In the genomic region with DNA sequence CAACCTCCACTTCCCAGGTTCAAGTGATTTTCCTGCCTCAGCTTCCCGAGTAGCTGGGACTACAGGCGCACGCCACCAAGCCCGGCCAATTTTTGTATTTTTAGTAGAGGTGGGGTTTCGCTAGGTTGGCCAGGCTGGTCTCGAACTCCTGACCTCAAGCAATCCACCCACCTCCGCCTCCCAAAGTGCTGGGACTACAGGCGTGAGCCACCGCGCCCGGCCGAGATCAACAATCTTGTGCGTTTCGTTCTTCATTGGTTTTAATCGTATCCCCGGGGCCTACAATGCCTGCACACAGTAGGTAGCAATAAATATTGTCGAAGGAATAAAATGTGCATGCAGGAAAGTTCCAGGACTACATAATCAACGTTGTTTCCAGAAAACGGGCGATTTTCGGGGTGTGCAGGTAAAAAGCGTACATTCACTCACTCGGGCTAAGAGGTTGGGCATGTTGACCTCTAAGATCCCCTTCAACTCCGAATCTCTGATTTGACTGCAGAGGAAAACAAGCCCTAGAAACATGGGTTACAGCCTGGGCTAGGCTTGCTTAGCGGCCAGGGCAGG, we compare ENCODE assay signal across 8 cellular contexts. TPM values are rescaled to one million over a fixed set of nuclear protein-coding genes. Genes with fewer than 3 reads are reported as not detected.
DNase-seq lines count a peak whose midpoint lies in the region; ATAC-seq and TF ChIP-seq lines count a peak whose summit lies in the region.

No MANE protein-coding gene starts in this region.

- H3K4me3 Mint-ChIP-seq in Calu3 (ENCODE audit: low read depth, unreplicated experiment) = peak overlapping the region; percentile 84

- H3K9me3 ChIP-seq in SJCRH30 (replicated peaks) = no peaks in the 10 kb centered on the region
- no peaks in the 10 kb centered on the region for H3K9me3 ChIP-seq in esophagus squamous epithelium
- no peaks in the 10 kb centered on the region for H3K9me3 ChIP-seq in trophoblast cell (ENCODE audit: insufficient read depth, low read depth, low read length)

- no peak overlapping the region for H2BK12ac ChIP-seq in trophoblast cell (ENCODE audit: low read length)

- no peaks in the 10 kb centered on the region for H3K27me3 ChIP-seq in SJCRH30
- H3K27me3 ChIP-seq in esophagus squamous epithelium = no peaks in the 10 kb centered on the region
- H3K27me3 ChIP-seq in trophoblast cell (ENCODE audit: insufficient read depth, low read length) = no peaks in the 10 kb centered on the region

- H3K4me1 Mint-ChIP-seq in Calu3 (ENCODE audit: low read depth, unreplicated experiment) = peaks cover 17% of the 10 kb centered on the region

- peak overlapping the region; percentile 95 for H4K8ac ChIP-seq in trophoblast cell (ENCODE audit: low read depth, low read length)

- intact Hi-C loops in Calu3 (cut with micrococcal nuclease; ENCODE audit: unreplicated experiment) (no loop called here), esophagus squamous epithelium (cut with DNase I) (loop anchor here (5.0 kb wide), 1 partner anchor 104 kb away; no protein-coding TSS in a partner anchor)

- no peak for DNase-seq in Calu3
- no peak for DNase-seq in SJCRH30
- DNase-seq in esophagus squamous epithelium (lab: John Stamatoyannopoulos, UW) = no peak
- DNase-seq in trophoblast cell = no peak
- no peak for DNase-seq in effector CD4-positive, alpha-beta T cell
- no peak for DNase-seq in NCI-H1105 (lab: John Stamatoyannopoulos, UW)
- DNase-seq in occipital lobe (lab: John Stamatoyannopoulos, UW) = no peak

- ATAC-seq in HG02840 (IDR thresholded peaks at IDR 0.05; ENCODE audit: low FRiP score, unreplicated experiment) = no peak

- TF ChIP-seq CTCF in Calu3 (IDR thresholded peaks at IDR 0.05; ENCODE audit: unreplicated experiment) (no peak), esophagus squamous epithelium (IDR thresholded peaks at IDR 0.05) (no peak)

- H4K12ac ChIP-seq in trophoblast cell (ENCODE audit: low read depth, low read length) = peak overlapping the region; percentile 84

- H3K79me1 ChIP-seq in trophoblast cell (ENCODE audit: low read length) = peaks cover 18% of the 10 kb centered on the region

- H3K27ac ChIP-seq in SJCRH30 (peak overlapping the region; percentile 65), esophagus squamous epithelium (peak overlapping the region; percentile 92 to 98 (median 96)), trophoblast cell (ENCODE audit: low read depth, low read length) (peak overlapping the region; percentile 59)

- H3K18ac ChIP-seq in trophoblast cell (ENCODE audit: low read length) = peak overlapping the region; percentile 64

- peak overlapping the region; percentile 89 for H3K9ac ChIP-seq in trophoblast cell (ENCODE audit: low read length)

- 53 to 70% methylated on average over 23 to 24 of the region's 25 CpGs for WGBS in esophagus squamous epithelium, 2 donors
- no CpG with 5 or more reads among the region's 25 CpGs for WGBS in trophoblast cell (ENCODE audit: extremely low coverage, insufficient coverage, insufficient read length)

- peak overlapping the region; percentile 84 for H3K14ac ChIP-seq in trophoblast cell (ENCODE audit: low read length)

- TF ChIP-seq POLR2A in esophagus squamous epithelium (IDR thresholded peaks at IDR 0.05) = no peak

- H2AK5ac ChIP-seq in trophoblast cell (ENCODE audit: low read length) = peak overlapping the region; percentile 4

- BruUV-seq in Calu3 (replicated peaks; lab: Mats Ljungman, UMichigan) = no TSS peak

- H3K9me3 Mint-ChIP-seq in Calu3 (ENCODE audit: low read depth, unreplicated experiment) = no peaks in the 10 kb centered on the region

- H3K4me3 ChIP-seq in SJCRH30 (peak overlapping the region; percentile 68), esophagus squamous epithelium (peak overlapping the region; percentile 58 to 83 (median 70)), trophoblast cell (ENCODE audit: low read depth, low read length) (peak overlapping the region; percentile 76)

- peak overlapping the region; percentile 34 for H2BK5ac ChIP-seq in trophoblast cell (ENCODE audit: low read depth, low read length, poor library complexity)

- H3K4me1 ChIP-seq in SJCRH30 (peaks cover 8% of the 10 kb centered on the region; the same call in 1 of the 2 replicates), esophagus squamous epithelium (peaks cover 7 to 56% (median 25%) of the 10 kb centered on the region in 3 donors), trophoblast cell (ENCODE audit: control insufficient read depth in 1 of 2, insufficient read depth in 2 of 2, low read length in 2 of 2) (peaks cover 6 to 7% of the 10 kb centered on the region in 2 experiments)

- peak overlapping the region; percentile 62 for H2BK120ac ChIP-seq in trophoblast cell (ENCODE audit: insufficient read depth, low read length, poor library complexity)

- peak overlapping the region; percentile 85 for H3K27ac Mint-ChIP-seq in Calu3 (ENCODE audit: unreplicated experiment)

- peak overlapping the region; percentile 33 for H2AFZ ChIP-seq in trophoblast cell (ENCODE audit: insufficient read depth, low read length, poor library complexity)

- CTCF ChIA-PET in Calu3 (lab: Charles Lee) = interaction anchor here (0.9 to 1.7 kb wide), 4 partner anchors 11 to 349 kb away, joined by 3 to 6 read pairs (median 4); no protein-coding TSS in a partner anchor

- H3K4me2 ChIP-seq in trophoblast cell (ENCODE audit: low read length) = peak overlapping the region; percentile 91

- H3K36me3 ChIP-seq in SJCRH30 (no peaks in the 10 kb centered on the region), esophagus squamous epithelium (no peaks in the 10 kb centered on the region), trophoblast cell (ENCODE audit: control insufficient read depth in 1 of 2, insufficient read depth in 2 of 2, low read length in 2 of 2) (no peaks in the 10 kb centered on the region)

- no peak overlapping the region for H3K23ac ChIP-seq in trophoblast cell (ENCODE audit: low read length)

- no peaks in the 10 kb centered on the region for H3K27me3 Mint-ChIP-seq in Calu3 (ENCODE audit: unreplicated experiment)

- H4K91ac ChIP-seq in trophoblast cell (ENCODE audit: low read depth, low read length) = peak overlapping the region; percentile 83

- peaks cover 9% of the 10 kb centered on the region for H3K79me2 ChIP-seq in trophoblast cell (ENCODE audit: control insufficient read depth, insufficient read depth, low read length, poor library complexity)

- peak overlapping the region; percentile 19 for H3K4ac ChIP-seq in trophoblast cell (ENCODE audit: low read depth, low read length)

- peaks cover 44% of the 10 kb centered on the region for H3K36me3 Mint-ChIP-seq in Calu3 (ENCODE audit: insufficient read depth, unreplicated experiment)

RNA-seq across cellular contexts. Expression of a gene that starts 2.7 kb away (rescaled TPM):
- total RNA-seq in Calu3 (2022) (36.8 and 40.0 TPM in 2 replicates), esophagus squamous epithelium (10 to 100 TPM; 15.1 to 48.2 (median 27.8) TPM), occipital lobe (32.1 TPM)
- 42.3 and 49.5 TPM in 2 replicates for total RNA-seq in SJCRH30 (2014; rRNA removed; shearing (Covaris generic))
- 31.6 and 32.3 TPM in 2 replicates for polyA plus RNA-seq in trophoblast cell (2013)
